In genomic region chr3:88019024-88019423, GRCh38 we compare ENCODE assay signal across 11 cellular contexts. TPM values are rescaled to one million over a fixed set of nuclear protein-coding genes. Genes with fewer than 3 reads are reported as not detected.
DNase-seq lines count a peak whose midpoint lies in the region; ATAC-seq and TF ChIP-seq lines count a peak whose summit lies in the region.
"Had no signal": no experiment of that assay in that cellular context is flagged by ENCODE, and none has a peak within 500 bp of the region (broad histone marks: within the 10 kb centered on the region; RNA-seq: fewer than 3 reads in every experiment).

No MANE protein-coding gene starts in this region.

- in situ Hi-C loops in astrocyte of the spinal cord (cut with HindIII; ENCODE audit: low sequenced_read_pairs), result no loop called here

- ATAC-seq in GM18867 (IDR thresholded peaks at IDR 0.05; ENCODE audit: unreplicated experiment), result peak; percentile 100
- peak; percentile 96 for ATAC-seq in GM21529 (IDR thresholded peaks at IDR 0.05; ENCODE audit: unreplicated experiment)
- peak; percentile 90 for ATAC-seq in HG03354 (IDR thresholded peaks at IDR 0.05; ENCODE audit: poor library complexity, severe bottlenecking, unreplicated experiment)
- ATAC-seq in WTC11, result no peak
- ATAC-seq: gastrocnemius medialis had no signal

- DNase-seq in astrocyte of the spinal cord (ENCODE audit: low read depth, low spot score) (peak; percentile 12), HK-2 (ENCODE audit: unreplicated experiment) (no peak), WTC11 (ENCODE audit: low spot score) (no peak), NCI-H524 (lab: John Stamatoyannopoulos, UW) (no peak), NCI-H1694 treated with DMSO at 0.1 percent for 48 hours (lab: John Stamatoyannopoulos, UW) (no peak)
- DNase-seq: DMS79 treated with DMSO at 0.1 percent for 48 hours; gastrocnemius medialis; stimulated activated CD4-positive, alpha-beta T cell treated with anti-CD3 and anti-CD28 coated beads, Interleukin-12 subunit alpha, Interleukin-12 subunit beta, amount 100 ng/mL, for 4 hours had no signal

- peaks cover 33% of the 10 kb centered on the region for H3K9me3 Mint-ChIP-seq in WTC11

- H3K36me3 Mint-ChIP-seq in WTC11, result peaks cover 7% of the 10 kb centered on the region

- no peak overlapping the region for H3K4me3 Mint-ChIP-seq in WTC11

- no peaks in the 10 kb centered on the region for H3K4me1 Mint-ChIP-seq in WTC11

- H3K4me3 ChIP-seq in astrocyte of the spinal cord (ENCODE audit: low read depth, low read length), result no peak overlapping the region
- H3K4me3 ChIP-seq: gastrocnemius medialis had no signal

- TF ChIP-seq CTCF in astrocyte of the spinal cord (IDR thresholded peaks at IDR 0.05; ENCODE audit: low read depth, low read length) (no peak), WTC11 (IDR thresholded peaks at IDR 0.05) (no peak)

- no peak overlapping the region for H3K27ac Mint-ChIP-seq in WTC11

- no peaks in the 10 kb centered on the region for H3K27me3 Mint-ChIP-seq in WTC11 (ENCODE audit: low read depth)

- POLR2A ChIA-PET in WTC11 (lab: Charles Lee), result no interaction called here

- CTCF ChIA-PET in WTC11 (lab: Charles Lee), result no interaction called here

TF ChIP-seq in WTC11, 78 proteins besides CTCF, POLR2A, EP300 and RAD21:
- TF ChIP-seq NFATC4 (CRISPR knock-in tag; IDR thresholded peaks at IDR 0.05) (no peak), EMX1 (CRISPR knock-in tag; IDR thresholded peaks at IDR 0.05) (no peak), JUN (CRISPR knock-in tag; IDR thresholded peaks at IDR 0.05) (no peak), MXD4 (CRISPR knock-in tag; IDR thresholded peaks at IDR 0.05; ENCODE audit: borderline replicate concordance) (no peak), ATF3 (CRISPR knock-in tag; conservative IDR thresholded peaks at IDR 0.05) (no peak), PREB (CRISPR knock-in tag; IDR thresholded peaks at IDR 0.05; ENCODE audit: borderline replicate concordance) (no peak), ZNF423 (CRISPR knock-in tag; IDR thresholded peaks at IDR 0.05) (no peak)

RNA-seq across cellular contexts. Expression of gene CGGBP1, which starts 39.8 kb away (rescaled TPM):
- total RNA-seq in WTC11 (2021), result 57.6 to 61.3 TPM (median 60.7 TPM) in 3 replicates

RNA-seq across cellular contexts. Expression of gene ZNF654, which starts 40.0 kb away (rescaled TPM):
- 7.0 to 10.0 TPM (median 8.3 TPM) in 3 replicates for total RNA-seq in WTC11 (2021)
